Comparison of ENCODE assay signal across 1 cellular context in the genomic region with DNA sequence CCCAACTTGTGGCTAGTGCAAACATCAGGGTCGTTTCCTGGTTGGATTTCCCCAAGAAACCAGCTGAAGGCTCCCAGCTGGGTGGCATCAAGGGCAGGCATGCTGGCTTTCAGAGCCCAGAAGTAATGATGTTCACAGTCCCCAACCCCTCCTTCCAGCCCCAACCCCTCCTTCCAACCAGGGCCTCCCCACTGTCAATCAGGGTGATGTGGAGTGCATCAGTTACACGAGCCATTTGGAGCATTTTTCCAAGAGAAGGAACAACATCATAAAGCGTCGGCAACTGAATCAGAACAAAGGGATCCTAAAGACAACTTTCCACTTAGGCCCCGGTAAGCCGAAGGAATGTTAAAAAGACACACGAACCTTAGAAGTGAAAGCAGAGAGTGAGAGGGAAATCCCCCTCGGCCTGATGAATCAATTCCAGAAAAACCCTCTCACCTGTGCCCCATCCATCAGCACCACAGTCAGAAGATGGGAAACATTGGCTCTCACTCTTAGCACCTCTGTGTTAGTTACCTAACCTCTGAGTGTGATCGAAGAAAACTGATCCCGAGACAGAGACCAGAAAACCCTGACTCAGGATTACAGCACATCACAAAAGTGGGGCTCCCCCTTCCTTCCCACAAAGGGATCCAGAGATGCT.
TF ChIP-seq lines count a peak whose summit lies in the region.

No MANE protein-coding gene starts in this region.

TF ChIP-seq in GM23338, 12 proteins besides CTCF, POLR2A, EP300 and RAD21 (continued from another document):
- TF ChIP-seq, protein P1, sequence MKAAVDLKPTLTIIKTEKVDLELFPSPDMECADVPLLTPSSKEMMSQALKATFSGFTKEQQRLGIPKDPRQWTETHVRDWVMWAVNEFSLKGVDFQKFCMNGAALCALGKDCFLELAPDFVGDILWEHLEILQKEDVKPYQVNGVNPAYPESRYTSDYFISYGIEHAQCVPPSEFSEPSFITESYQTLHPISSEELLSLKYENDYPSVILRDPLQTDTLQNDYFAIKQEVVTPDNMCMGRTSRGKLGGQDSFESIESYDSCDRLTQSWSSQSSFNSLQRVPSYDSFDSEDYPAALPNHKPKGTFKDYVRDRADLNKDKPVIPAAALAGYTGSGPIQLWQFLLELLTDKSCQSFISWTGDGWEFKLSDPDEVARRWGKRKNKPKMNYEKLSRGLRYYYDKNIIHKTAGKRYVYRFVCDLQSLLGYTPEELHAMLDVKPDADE (IDR thresholded peaks at IDR 0.05) = no peak
- TF ChIP-seq CREB1 (CRISPR knock-in tag; IDR thresholded peaks at IDR 0.05; ENCODE audit: low read depth) (no peak), ZNF331 (CRISPR knock-in tag; IDR thresholded peaks at IDR 0.05; ENCODE audit: low read depth) (no peak)
